Comparison of ENCODE assay signal across 21 cellular contexts in the genomic region with DNA sequence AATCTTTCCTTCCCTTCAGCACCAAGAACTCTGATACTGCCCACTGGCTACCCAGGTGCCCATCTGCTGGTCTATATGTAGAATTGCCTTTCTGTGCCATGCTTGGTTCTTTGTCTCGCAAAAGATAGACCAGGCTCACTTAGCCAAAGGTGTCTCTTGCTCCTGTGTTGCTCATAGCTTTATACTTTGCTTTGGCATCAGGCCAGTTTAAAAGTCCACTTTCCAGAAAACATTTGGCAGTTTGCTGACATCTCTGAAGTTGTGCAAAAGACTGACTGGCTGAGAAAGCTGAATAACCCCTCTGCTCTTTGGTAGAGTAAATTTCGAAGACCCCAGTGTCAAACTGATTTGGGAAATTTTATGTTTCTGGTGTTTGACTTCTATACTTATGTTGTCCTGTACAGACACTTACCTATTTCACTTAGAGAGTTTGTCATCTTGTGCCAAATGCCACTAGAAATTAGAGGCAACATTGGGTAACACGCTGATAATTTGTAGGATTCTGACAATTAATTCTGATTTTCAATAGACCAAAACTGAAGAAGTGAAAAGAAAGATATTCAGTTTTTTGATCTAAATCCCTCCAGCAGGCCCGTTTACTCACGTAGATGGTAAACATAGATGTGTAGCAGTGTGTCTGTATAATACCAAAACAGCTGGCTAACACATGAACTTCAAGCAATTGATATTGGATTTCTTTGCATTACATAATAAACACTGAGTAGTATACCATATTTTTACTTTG.
DNase-seq lines count a peak whose midpoint lies in the region; ATAC-seq, FAIRE-seq and TF ChIP-seq lines count a peak whose summit lies in the region.
"Had no signal": no experiment of that assay in that cellular context is flagged by ENCODE, and none has a peak within 500 bp of the region (broad histone marks: within the 10 kb centered on the region; RNA-seq: fewer than 3 reads in every experiment).

No MANE protein-coding gene starts in this region.

- CTCF ChIA-PET in MCF 10A (lab: Yijun Ruan, JAX), result interaction anchor here (0.6 to 1.0 kb wide), 3 partner anchors 20 to 379 kb away, joined by 3 read pairs; no protein-coding TSS in a partner anchor
- CTCF ChIA-PET in mammary epithelial cell (lab: Charles Lee; ENCODE audit: low non-redundant PET), result no interaction called here
- CTCF ChIA-PET in K562 (lab: Yijun Ruan, JAX; ENCODE audit: low intra/inter-chr PET ratio), result interaction anchor here (9.0 kb wide), 1 partner anchor 89 kb away, joined by 129 read pairs; a partner anchor contains a TSS

- H3K27ac ChIP-seq in mammary epithelial cell (ENCODE audit: insufficient read depth, low read depth, low read length) (no peak overlapping the region), K562 (ENCODE audit: extremely low read depth, low read depth, low read length) (peak overlapping the region; percentile 85)
- H3K27ac ChIP-seq: esophagus squamous epithelium, transverse colon had no signal

- peak overlapping the region; percentile 55 for H3K27ac Mint-ChIP-seq in MCF 10A (ENCODE audit: low read depth, unreplicated experiment)
- no peak overlapping the region for H3K27ac Mint-ChIP-seq in activated T-helper 1 cell treated with anti-CD3 and anti-CD28 coated beads, Interleukin-12 subunit alpha, Interleukin-12 subunit beta, Interleukin-2, Interleukin-4 antibody, amounts not matched to agents 30 ng/mL and 10 ng/mL and 1 ng/mL, durations not matched to agents 14 hours and 24 hours and 36 hours
- H3K27ac Mint-ChIP-seq in naive thymus-derived CD8-positive, alpha-beta T cell, result no peak overlapping the region
- H3K27ac Mint-ChIP-seq: activated CD8-positive, alpha-beta T cell treated with anti-CD3 and anti-CD28 coated beads for 36 hours had no signal

- H3K9me1 ChIP-seq in K562 (ENCODE audit: control insufficient read depth, insufficient read depth, low read length), result no peaks in the 10 kb centered on the region

- BruUV-seq in MCF 10A (replicated peaks; lab: Mats Ljungman, UMichigan) (no TSS peak), mammary epithelial cell (replicated peaks; lab: Mats Ljungman, UMichigan) (no TSS peak), K562 (replicated peaks; lab: Mats Ljungman, UMichigan) (no TSS peak)

- H3K36me3 ChIP-seq in mammary epithelial cell (ENCODE audit: insufficient read depth, low read length) (no peaks in the 10 kb centered on the region), K562 (ENCODE audit: control insufficient read depth, insufficient read depth, low read length) (peaks cover 75% of the 10 kb centered on the region)
- H3K36me3 ChIP-seq: esophagus squamous epithelium, transverse colon had no signal

- H3K79me2 ChIP-seq in mammary epithelial cell (ENCODE audit: insufficient read depth, low read length) (no peaks in the 10 kb centered on the region), K562 (ENCODE audit: control insufficient read depth, insufficient read depth, low read length) (peaks cover 100% of the 10 kb centered on the region)

- H3K9ac ChIP-seq in mammary epithelial cell (ENCODE audit: insufficient read depth, low read length) (no peak overlapping the region), K562 (ENCODE audit: insufficient read depth in 1 of 2, low read depth in 2 of 2, low read length in 2 of 2) (peak overlapping the region; percentile 82 to 89)

- no peaks in the 10 kb centered on the region for H3K36me3 Mint-ChIP-seq in MCF 10A (ENCODE audit: insufficient read depth, unreplicated experiment)
- no peaks in the 10 kb centered on the region for H3K36me3 Mint-ChIP-seq in activated T-helper 1 cell treated with anti-CD3 and anti-CD28 coated beads, Interleukin-12 subunit alpha, Interleukin-12 subunit beta, Interleukin-2, Interleukin-4 antibody, amounts not matched to agents 30 ng/mL and 10 ng/mL and 1 ng/mL, durations not matched to agents 14 hours and 24 hours and 36 hours (ENCODE audit: low read depth)
- H3K36me3 Mint-ChIP-seq in naive thymus-derived CD8-positive, alpha-beta T cell, result no peaks in the 10 kb centered on the region

- dilution Hi-C loops in mammary epithelial cell (cut with HindIII; ENCODE audit: low sequenced_read_pairs), result no loop called here

- H3K27me3 ChIP-seq in mammary epithelial cell (ENCODE audit: insufficient read depth, low read length), result no peaks in the 10 kb centered on the region
- no peaks in the 10 kb centered on the region for H3K27me3 ChIP-seq in K562 (ENCODE audit: control insufficient read depth in 2 of 2, insufficient read depth in 2 of 2, low read length in 2 of 2)
- H3K27me3 ChIP-seq: esophagus squamous epithelium, transverse colon had no signal

- POLR2A ChIA-PET in MCF 10A (lab: Yijun Ruan, JAX), result no interaction called here
- POLR2A ChIA-PET in K562 (lab: Yijun Ruan, JAX), result interaction anchor here (0.6 to 2.4 kb wide), 8 partner anchors 8 to 92 kb away, joined by 3 to 8 read pairs (median 5); no protein-coding TSS in a partner anchor
- POLR2A ChIA-PET in naive thymus-derived CD8-positive, alpha-beta T cell (lab: Charles Lee), result no interaction called here

- no peak for TF ChIP-seq CTCF in MCF 10A (IDR thresholded peaks at IDR 0.05; ENCODE audit: unreplicated experiment)
- TF ChIP-seq CTCF in mammary epithelial cell (conservative IDR thresholded peaks at IDR 0.05 in 1 of 2, IDR thresholded peaks at IDR 0.05 in 1 of 2; ENCODE audit: extremely low read depth in 1 of 2, insufficient read depth in 1 of 2, low read depth in 1 of 2, low read length in 2 of 2), result peak in 1 of 2 donors; percentile 7
- TF ChIP-seq CTCF in K562 (IDR thresholded peaks at IDR 0.05 in 2 of 3, conservative IDR thresholded peaks at IDR 0.05 in 1 of 3; ENCODE audit: insufficient read depth in 2 of 3, low read depth in 1 of 3, low read length in 3 of 3), result no peak

- DNase-seq in MCF 10A (ENCODE audit: unreplicated experiment) (peak; percentile 47), mammary epithelial cell (no peak), K562 (ENCODE audit: extremely low read depth in 1 of 4, low spot score in 3 of 4) (peak in 1 of 4 experiments; percentile 69), kidney glomerular epithelial cell (lab: John Stamatoyannopoulos, UW) (peak; percentile 7)
- no peak for DNase-seq in activated T-helper 1 cell treated with anti-CD3 and anti-CD28 coated beads, Interleukin-12 subunit alpha, Interleukin-12 subunit beta, Interleukin-2, Interleukin-4 antibody, amounts not matched to agents 30 ng/mL and 10 ng/mL and 1 ng/mL, durations not matched to agents 14 hours and 24 hours and 36 hours (ENCODE audit: low spot score)
- DNase-seq in naive thymus-derived CD8-positive, alpha-beta T cell, result no peak
- DNase-seq: activated CD8-positive, alpha-beta T cell treated with anti-CD3 and anti-CD28 coated beads for 36 hours; activated gamma-delta T cell; central memory CD4-positive, alpha-beta T cell; DMS79; esophagus squamous epithelium; kidney; NCI-H1105; NCI-H524 treated with DMSO at 0.1 percent for 48 hours; Right ventricle myocardium superior; small intestine; transverse colon had no signal

- H3K4me1 ChIP-seq in mammary epithelial cell (ENCODE audit: insufficient read depth, low read length) (peaks cover 46% of the 10 kb centered on the region), K562 (replicated peaks in 1 of 2; ENCODE audit: control insufficient read depth in 2 of 2, insufficient read depth in 2 of 2, low read length in 2 of 2) (peaks cover 8 to 52% of the 10 kb centered on the region in 2 experiments)
- H3K4me1 ChIP-seq: esophagus squamous epithelium had no signal

- TF ChIP-seq POLR2A in K562 (conservative IDR thresholded peaks at IDR 0.05), result 0 out of 2 replicates have a peak, but pooled peaks have one; percentile 30

- ATAC-seq in K562 (peak; percentile 1), GM18520 (IDR thresholded peaks at IDR 0.05; ENCODE audit: unreplicated experiment) (no peak), HG03108 (IDR thresholded peaks at IDR 0.05; ENCODE audit: unreplicated experiment) (no peak)
- no peak for ATAC-seq in naive thymus-derived CD8-positive, alpha-beta T cell
- ATAC-seq: activated CD8-positive, alpha-beta T cell treated with anti-CD3 and anti-CD28 coated beads for 36 hours had no signal

- H3K4me3 Mint-ChIP-seq in MCF 10A (ENCODE audit: unreplicated experiment), result no peak overlapping the region
- H3K4me3 Mint-ChIP-seq in activated T-helper 1 cell treated with anti-CD3 and anti-CD28 coated beads, Interleukin-12 subunit alpha, Interleukin-12 subunit beta, Interleukin-2, Interleukin-4 antibody, amounts not matched to agents 30 ng/mL and 10 ng/mL and 1 ng/mL, durations not matched to agents 14 hours and 24 hours and 36 hours, result no peak overlapping the region
- no peak overlapping the region for H3K4me3 Mint-ChIP-seq in naive thymus-derived CD8-positive, alpha-beta T cell
- H3K4me3 Mint-ChIP-seq: activated CD8-positive, alpha-beta T cell treated with anti-CD3 and anti-CD28 coated beads for 36 hours had no signal

- in situ Hi-C loops in mammary epithelial cell (cut with MboI; ENCODE audit: low sequenced_read_pairs in 2 of 2) (loop anchor here (10.0 kb wide), 2 partner anchors 85 to 95 kb away; a partner anchor contains a TSS), K562 (cut with MboI) (loop anchor here (5.0 kb wide), 1 partner anchor 82 kb away; no protein-coding TSS in a partner anchor)

- H3K4me2 ChIP-seq in mammary epithelial cell (ENCODE audit: insufficient read depth, low read depth, low read length) (no peak overlapping the region), K562 (ENCODE audit: insufficient read depth, low read length) (peak overlapping the region; percentile 94)

- H3K4me3 ChIP-seq in mammary epithelial cell (replicated peaks in 1 of 3; ENCODE audit: insufficient read depth in 1 of 3, low read depth in 2 of 3, low read length in 3 of 3) (no peak overlapping the region), K562 (peak overlapping the region; percentile 54)
- H3K4me3 ChIP-seq: esophagus squamous epithelium, transverse colon had no signal

- H3K9me3 Mint-ChIP-seq in MCF 10A (ENCODE audit: unreplicated experiment), result no peaks in the 10 kb centered on the region
- H3K9me3 Mint-ChIP-seq in activated T-helper 1 cell treated with anti-CD3 and anti-CD28 coated beads, Interleukin-12 subunit alpha, Interleukin-12 subunit beta, Interleukin-2, Interleukin-4 antibody, amounts not matched to agents 30 ng/mL and 10 ng/mL and 1 ng/mL, durations not matched to agents 14 hours and 24 hours and 36 hours, result no peaks in the 10 kb centered on the region
- H3K9me3 Mint-ChIP-seq in naive thymus-derived CD8-positive, alpha-beta T cell, result no peaks in the 10 kb centered on the region
- H3K9me3 Mint-ChIP-seq: activated CD8-positive, alpha-beta T cell treated with anti-CD3 and anti-CD28 coated beads for 36 hours had no signal

- peak; percentile 52; the same call in 1 of the 2 replicates for TF ChIP-seq EP300 in K562 (IDR thresholded peaks at IDR 0.05; ENCODE audit: low read length)

- H3K9me3 ChIP-seq in mammary epithelial cell (replicated peaks; ENCODE audit: insufficient read depth, low read length), result no peaks in the 10 kb centered on the region
- no peaks in the 10 kb centered on the region for H3K9me3 ChIP-seq in K562 (replicated peaks; ENCODE audit: control insufficient read depth, insufficient read depth, low read depth, low read length)
- H3K9me3 ChIP-seq: esophagus squamous epithelium, transverse colon had no signal

- H3K27me3 Mint-ChIP-seq in MCF 10A (ENCODE audit: insufficient read depth, unreplicated experiment), result no peaks in the 10 kb centered on the region
- H3K27me3 Mint-ChIP-seq in activated T-helper 1 cell treated with anti-CD3 and anti-CD28 coated beads, Interleukin-12 subunit alpha, Interleukin-12 subunit beta, Interleukin-2, Interleukin-4 antibody, amounts not matched to agents 30 ng/mL and 10 ng/mL and 1 ng/mL, durations not matched to agents 14 hours and 24 hours and 36 hours (ENCODE audit: insufficient read depth), result peaks cover 8% of the 10 kb centered on the region
- H3K27me3 Mint-ChIP-seq in naive thymus-derived CD8-positive, alpha-beta T cell, result peaks cover 5 to 20% (median 8%) of the 10 kb centered on the region in 5 donors

- no peak for FAIRE-seq in K562 (lab: Jason Lieb, UNC)
- FAIRE-seq: GM12891, H1, kidney, small intestine had no signal

- intact Hi-C loops in MCF 10A (cut with micrococcal nuclease) (no loop called here), mammary epithelial cell (cut with micrococcal nuclease) (loop anchor here (2.0 kb wide), 1 partner anchor 287 kb away; no protein-coding TSS in a partner anchor), K562 (cut with micrococcal nuclease) (no loop called here)
- intact Hi-C loops in activated T-helper 1 cell treated with anti-CD3 and anti-CD28 coated beads, Interleukin-12 subunit alpha, Interleukin-12 subunit beta, Interleukin-2, Interleukin-4 antibody, amounts not matched to agents 30 ng/mL and 10 ng/mL and 1 ng/mL, durations not matched to agents 14 hours and 24 hours and 36 hours (cut with micrococcal nuclease), result loop anchor here (5.0 kb wide), 1 partner anchor 1438 kb away; no protein-coding TSS in a partner anchor

- no peak overlapping the region for H2AFZ ChIP-seq in mammary epithelial cell (ENCODE audit: low read depth, low read length)
- H2AFZ ChIP-seq in K562 (ENCODE audit: low read depth, low read length), result no peak overlapping the region

- peak in 1 of 2 experiments; percentile 14; a peak in 1 of 4 replicates for TF ChIP-seq RAD21 in K562 (CRISPR knock-in tag; conservative IDR thresholded peaks at IDR 0.05 in 1 of 2, IDR thresholded peaks at IDR 0.05 in 1 of 2)

- H3K4me1 Mint-ChIP-seq in MCF 10A (ENCODE audit: insufficient read depth, unreplicated experiment), result peaks cover 23% of the 10 kb centered on the region
- H3K4me1 Mint-ChIP-seq in activated T-helper 1 cell treated with anti-CD3 and anti-CD28 coated beads, Interleukin-12 subunit alpha, Interleukin-12 subunit beta, Interleukin-2, Interleukin-4 antibody, amounts not matched to agents 30 ng/mL and 10 ng/mL and 1 ng/mL, durations not matched to agents 14 hours and 24 hours and 36 hours (ENCODE audit: low read depth), result no peaks in the 10 kb centered on the region
- no peaks in the 10 kb centered on the region for H3K4me1 Mint-ChIP-seq in naive thymus-derived CD8-positive, alpha-beta T cell

- H4K20me1 ChIP-seq in mammary epithelial cell (ENCODE audit: insufficient read depth, low read length) (no peaks in the 10 kb centered on the region), K562 (replicated peaks; ENCODE audit: control insufficient read depth, insufficient read depth, low read length) (peaks cover 20% of the 10 kb centered on the region)

- WGBS in mammary epithelial cell (ENCODE audit: low coverage, missing lambda C conversion rate), result 88% methylated on average over 5 of the region's 5 CpGs
- WGBS in K562 (ENCODE audit: insufficient coverage, low coverage, missing lambda C conversion rate), result 3% methylated on average over 5 of the region's 5 CpGs

Comparison
In these comparisons a context has a peak if more than half of its experiments do, and no peak if none do; other contexts are left out.
1. DNase-seq: peak in MCF 10A (single experiment) and kidney glomerular epithelial cell (single experiment); none in mammary epithelial cell (single experiment), activated T-helper 1 cell treated with anti-CD3 and anti-CD28 coated beads, Interleukin-12 subunit alpha, Interleukin-12 subunit beta, Interleukin-2, Interleukin-4 antibody, amounts not matched to agents 30 ng/mL and 10 ng/mL and 1 ng/mL, durations not matched to agents 14 hours and 24 hours and 36 hours (single experiment) and naive thymus-derived CD8-positive, alpha-beta T cell (0 of 10).
2. intact Hi-C loops: an anchor here in mammary epithelial cell (2.0 kb wide) and activated T-helper 1 cell treated with anti-CD3 and anti-CD28 coated beads, Interleukin-12 subunit alpha, Interleukin-12 subunit beta, Interleukin-2, Interleukin-4 antibody, amounts not matched to agents 30 ng/mL and 10 ng/mL and 1 ng/mL, durations not matched to agents 14 hours and 24 hours and 36 hours (5.0 kb wide); none called in MCF 10A and K562.